19 cellular contexts compared by ENCODE assay signal in genomic region chr17:76235883-76236282, GRCh38. TPM values are rescaled to one million over a fixed set of nuclear protein-coding genes. Genes with fewer than 3 reads are reported as not detected.
"Had no signal": no experiment of that assay in that cellular context is flagged by ENCODE, and none has a peak within 500 bp of the region (broad histone marks: within the 10 kb centered on the region; RNA-seq: fewer than 3 reads in every experiment).

No MANE protein-coding gene starts in this region.

- DNase-seq: dorsolateral prefrontal cortex; effector CD4-positive, alpha-beta T cell; hypothalamus; immature natural killer cell; left ventricle myocardium superior; lower lobe of right lung; nephron progenitor cell; nucleus accumbens; sigmoid colon; stimulated activated CD4-positive, alpha-beta T cell treated with anti-CD3 and anti-CD28 coated beads, Interleukin-2, amount 100 ng/mL, for 24 hours; stimulated activated CD4-positive, alpha-beta T cell treated with anti-CD3 and anti-CD28 coated beads, Interleukin-4, amount 100 ng/mL, for 24 hours; stimulated activated naive CD4-positive, alpha-beta T cell treated with Interleukin-2 at 50 U/mL for 16 hours; stomach; thyroid gland; upper lobe of left lung had no signal

- H3K4me3 Mint-ChIP-seq: immature natural killer cell, nephron progenitor cell had no signal

- H3K9me3 Mint-ChIP-seq: immature natural killer cell, nephron progenitor cell had no signal

- H3K36me3 Mint-ChIP-seq: immature natural killer cell; stimulated activated effector memory CD8-positive, alpha-beta T cell treated with anti-CD3 and anti-CD28 coated beads, Interleukin-12 subunit alpha, Interleukin-12 subunit beta, amount 100 ng/mL, for 72 hours had no signal

- H3K27ac ChIP-seq: dorsolateral prefrontal cortex, lower lobe of right lung, prostate gland, right atrium auricular region, sigmoid colon, stomach, thyroid gland, upper lobe of left lung had no signal

- ATAC-seq: left ventricle myocardium superior; lower lobe of right lung; stimulated activated effector memory CD8-positive, alpha-beta T cell treated with anti-CD3 and anti-CD28 coated beads, Interleukin-12 subunit alpha, Interleukin-12 subunit beta, amount 100 ng/mL, for 72 hours had no signal

- H3K9me3 ChIP-seq: lower lobe of right lung, prostate gland, right atrium auricular region, sigmoid colon, stomach, thyroid gland, upper lobe of left lung had no signal

- H3K4me1 ChIP-seq: prostate gland had no signal

- H3K27ac Mint-ChIP-seq: immature natural killer cell, nephron progenitor cell had no signal

- H3K27me3 ChIP-seq: dorsolateral prefrontal cortex, right atrium auricular region, sigmoid colon, thyroid gland had no signal

- H3K36me3 ChIP-seq: lower lobe of right lung, prostate gland, right atrium auricular region, sigmoid colon, stomach, thyroid gland, upper lobe of left lung had no signal

- H3K4me3 ChIP-seq: dorsolateral prefrontal cortex, lower lobe of right lung, prostate gland, right atrium auricular region, sigmoid colon, stomach, thyroid gland, upper lobe of left lung had no signal

RNA-seq across cellular contexts. Expression of gene RNF157, which starts 4.4 kb away (rescaled TPM):
- polyA plus RNA-seq: keratinocyte had no signal
